ENCODE assay signal across 8 cellular contexts in genomic region chr9:97510797-97511761, GRCh38. TPM values are rescaled to one million over a fixed set of nuclear protein-coding genes. Genes with fewer than 3 reads are reported as not detected.
DNase-seq lines count a peak whose midpoint lies in the region; ATAC-seq lines count a peak whose summit lies in the region.

No MANE protein-coding gene starts in this region.

- ATAC-seq in activated CD4-positive, alpha-beta T cell treated with anti-CD3 and anti-CD28 coated beads for 36 hours, result peak; percentile 82
- peak; percentile 73 for ATAC-seq in HG02678 (IDR thresholded peaks at IDR 0.05; ENCODE audit: unreplicated experiment)

- CTCF ChIA-PET in activated CD4-positive, alpha-beta T cell treated with anti-CD3 and anti-CD28 coated beads for 36 hours (lab: Charles Lee), result interaction anchor here (0.6 to 1.9 kb wide), 5 partner anchors 10 to 104 kb away, joined by 3 to 7 read pairs (median 3); partner anchors contain the start of genes TDRD7 and TMOD1

- no peaks in the 10 kb centered on the region for H3K9me3 Mint-ChIP-seq in activated CD4-positive, alpha-beta T cell treated with anti-CD3 and anti-CD28 coated beads for 36 hours (ENCODE audit: low read depth)
- no peaks in the 10 kb centered on the region for H3K9me3 Mint-ChIP-seq in activated T-helper 1 cell treated with anti-CD3 and anti-CD28 coated beads, Interleukin-12 subunit alpha, Interleukin-12 subunit beta, Interleukin-2, Interleukin-4 antibody, amounts not matched to agents 30 ng/mL and 10 ng/mL and 1 ng/mL, durations not matched to agents 14 hours and 24 hours and 36 hours

- H3K4me1 Mint-ChIP-seq in activated CD4-positive, alpha-beta T cell treated with anti-CD3 and anti-CD28 coated beads for 36 hours, result peaks cover 10% of the 10 kb centered on the region
- H3K4me1 Mint-ChIP-seq in activated T-helper 1 cell treated with anti-CD3 and anti-CD28 coated beads, Interleukin-12 subunit alpha, Interleukin-12 subunit beta, Interleukin-2, Interleukin-4 antibody, amounts not matched to agents 30 ng/mL and 10 ng/mL and 1 ng/mL, durations not matched to agents 14 hours and 24 hours and 36 hours (ENCODE audit: low read depth), result peaks cover 18% of the 10 kb centered on the region

- H3K4me3 Mint-ChIP-seq in activated CD4-positive, alpha-beta T cell treated with anti-CD3 and anti-CD28 coated beads for 36 hours, result no peak overlapping the region
- H3K4me3 Mint-ChIP-seq in activated T-helper 1 cell treated with anti-CD3 and anti-CD28 coated beads, Interleukin-12 subunit alpha, Interleukin-12 subunit beta, Interleukin-2, Interleukin-4 antibody, amounts not matched to agents 30 ng/mL and 10 ng/mL and 1 ng/mL, durations not matched to agents 14 hours and 24 hours and 36 hours, result peak overlapping the region; percentile 1

- POLR2A ChIA-PET in activated CD4-positive, alpha-beta T cell treated with anti-CD3 and anti-CD28 coated beads for 36 hours (lab: Charles Lee), result interaction anchor here (0.6 to 1.1 kb wide), 3 partner anchors 9 to 202 kb away, joined by 3 to 6 read pairs (median 3); no protein-coding TSS in a partner anchor

- peaks cover 8% of the 10 kb centered on the region for H3K27me3 Mint-ChIP-seq in activated CD4-positive, alpha-beta T cell treated with anti-CD3 and anti-CD28 coated beads for 36 hours
- no peaks in the 10 kb centered on the region for H3K27me3 Mint-ChIP-seq in activated T-helper 1 cell treated with anti-CD3 and anti-CD28 coated beads, Interleukin-12 subunit alpha, Interleukin-12 subunit beta, Interleukin-2, Interleukin-4 antibody, amounts not matched to agents 30 ng/mL and 10 ng/mL and 1 ng/mL, durations not matched to agents 14 hours and 24 hours and 36 hours (ENCODE audit: insufficient read depth)

- DNase-seq in activated CD4-positive, alpha-beta T cell treated with anti-CD3 and anti-CD28 coated beads for 36 hours, result peak; percentile 37
- DNase-seq in activated CD4-positive, alpha-beta T cell treated with anti-CD3 and anti-CD28 coated beads, Interleukin-2, amount 50 U/mL, for 1 hour, result no peak
- peak; percentile 18 for DNase-seq in activated T-helper 1 cell treated with anti-CD3 and anti-CD28 coated beads, Interleukin-12 subunit alpha, Interleukin-12 subunit beta, Interleukin-2, Interleukin-4 antibody, amounts not matched to agents 30 ng/mL and 10 ng/mL and 1 ng/mL, durations not matched to agents 14 hours and 24 hours and 36 hours (ENCODE audit: low spot score)
- DNase-seq in non-pigmented ciliary epithelial cell (ENCODE audit: low read depth), result peak; percentile 49
- DNase-seq in putamen (ENCODE audit: low spot score), result no peak
- DNase-seq in NCI-H2196 treated with DMSO at 0.1 percent for 48 hours (lab: John Stamatoyannopoulos, UW; ENCODE audit: unreplicated experiment), result no peak
- no peak for DNase-seq in T-helper 9 cell

- intact Hi-C loops in activated CD4-positive, alpha-beta T cell treated with anti-CD3 and anti-CD28 coated beads for 36 hours (cut with DNase I, micrococcal nuclease), result no loop called here
- intact Hi-C loops in activated T-helper 1 cell treated with anti-CD3 and anti-CD28 coated beads, Interleukin-12 subunit alpha, Interleukin-12 subunit beta, Interleukin-2, Interleukin-4 antibody, amounts not matched to agents 30 ng/mL and 10 ng/mL and 1 ng/mL, durations not matched to agents 14 hours and 24 hours and 36 hours (cut with micrococcal nuclease), result loop anchor here (1.0 kb wide), 1 partner anchor 10 kb away; the partner anchor contains the start of gene TMOD1

- no peaks in the 10 kb centered on the region for H3K36me3 Mint-ChIP-seq in activated CD4-positive, alpha-beta T cell treated with anti-CD3 and anti-CD28 coated beads for 36 hours (ENCODE audit: low read depth)
- no peaks in the 10 kb centered on the region for H3K36me3 Mint-ChIP-seq in activated T-helper 1 cell treated with anti-CD3 and anti-CD28 coated beads, Interleukin-12 subunit alpha, Interleukin-12 subunit beta, Interleukin-2, Interleukin-4 antibody, amounts not matched to agents 30 ng/mL and 10 ng/mL and 1 ng/mL, durations not matched to agents 14 hours and 24 hours and 36 hours (ENCODE audit: low read depth)

- H3K27ac Mint-ChIP-seq in activated CD4-positive, alpha-beta T cell treated with anti-CD3 and anti-CD28 coated beads for 36 hours, result peak overlapping the region; percentile 34
- peak overlapping the region; percentile 77 for H3K27ac Mint-ChIP-seq in activated T-helper 1 cell treated with anti-CD3 and anti-CD28 coated beads, Interleukin-12 subunit alpha, Interleukin-12 subunit beta, Interleukin-2, Interleukin-4 antibody, amounts not matched to agents 30 ng/mL and 10 ng/mL and 1 ng/mL, durations not matched to agents 14 hours and 24 hours and 36 hours

RNA-seq across cellular contexts. Expression of gene TMOD1, which starts 9.6 kb away (rescaled TPM):
- total RNA-seq in activated CD4-positive, alpha-beta T cell treated with anti-CD3 and anti-CD28 coated beads for 36 hours, result 1 to 10 TPM; 1.3 to 1.5 TPM
- total RNA-seq in activated T-helper 1 cell treated with anti-CD3 and anti-CD28 coated beads, Interleukin-12 subunit alpha, Interleukin-12 subunit beta, Interleukin-2, Interleukin-4 antibody, amounts not matched to agents 30 ng/mL and 10 ng/mL and 1 ng/mL, durations not matched to agents 14 hours and 24 hours and 36 hours, result 0.81 and 0.86 TPM in 2 replicates

Comparison
In these comparisons a context has a peak if more than half of its experiments do, and no peak if none do; other contexts are left out.
1. DNase-seq: peak in activated CD4-positive, alpha-beta T cell treated with anti-CD3 and anti-CD28 coated beads for 36 hours (single experiment), activated T-helper 1 cell treated with anti-CD3 and anti-CD28 coated beads, Interleukin-12 subunit alpha, Interleukin-12 subunit beta, Interleukin-2, Interleukin-4 antibody, amounts not matched to agents 30 ng/mL and 10 ng/mL and 1 ng/mL, durations not matched to agents 14 hours and 24 hours and 36 hours (single experiment) and non-pigmented ciliary epithelial cell (single experiment); none in activated CD4-positive, alpha-beta T cell treated with anti-CD3 and anti-CD28 coated beads, Interleukin-2, amount 50 U/mL, for 1 hour (single experiment), putamen (single experiment), NCI-H2196 treated with DMSO at 0.1 percent for 48 hours (single experiment) and T-helper 9 cell (single experiment).